24 cellular contexts compared by ENCODE assay signal in the genomic region with DNA sequence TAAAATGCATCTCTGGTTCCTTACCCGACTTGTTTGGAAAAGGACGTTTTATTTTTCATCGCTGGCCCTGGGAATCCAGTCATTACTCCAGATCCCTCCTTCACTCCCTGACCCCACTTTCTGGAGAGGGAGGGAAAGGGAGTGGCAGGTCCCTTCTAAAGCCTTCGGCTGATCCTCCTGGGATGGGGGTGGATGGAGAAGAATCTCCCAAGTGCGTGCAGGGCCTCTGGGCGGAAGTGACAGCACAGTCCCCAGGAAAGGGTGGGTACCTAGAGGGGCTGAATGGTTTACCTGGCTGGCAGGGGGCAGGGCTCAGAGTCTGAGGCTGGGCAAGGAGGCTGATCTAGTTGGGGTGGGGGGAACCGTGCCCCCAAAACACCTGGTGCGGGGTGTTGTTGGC. TPM values are rescaled to one million over a fixed set of nuclear protein-coding genes. Genes with fewer than 3 reads are reported as not detected.
DNase-seq lines count a peak whose midpoint lies in the region; ATAC-seq and TF ChIP-seq lines count a peak whose summit lies in the region.
"Had no signal": no experiment of that assay in that cellular context is flagged by ENCODE, and none has a peak within 500 bp of the region (broad histone marks: within the 10 kb centered on the region; RNA-seq: fewer than 3 reads in every experiment).

No MANE protein-coding gene starts in this region.

- no peak overlapping the region for H3K18ac ChIP-seq in mesenchymal stem cell (ENCODE audit: low read depth in 1 of 2, low read length in 2 of 2)

- H2BK120ac ChIP-seq in mesenchymal stem cell (ENCODE audit: low read depth, low read length): no peak overlapping the region

- TF ChIP-seq CTCF in RWPE1 (conservative IDR thresholded peaks at IDR 0.05; ENCODE audit: low read depth) (no peak), tibial nerve (IDR thresholded peaks at IDR 0.05) (no peak)

- peak overlapping the region in 1 of 2 experiments; percentile 44 for H3K4me3 ChIP-seq in mesenchymal stem cell (ENCODE audit: insufficient read depth in 1 of 2, low read depth in 1 of 2, low read length in 2 of 2)
- peak overlapping the region in 1 of 4 donors; percentile 12 for H3K4me3 ChIP-seq in tibial nerve
- H3K4me3 ChIP-seq: esophagus muscularis mucosa, pancreas had no signal

- peak overlapping the region; percentile 71 for H2BK5ac ChIP-seq in mesenchymal stem cell (ENCODE audit: low read depth, low read length, poor library complexity, severe bottlenecking)

- no peak for ATAC-seq in GM21737 (IDR thresholded peaks at IDR 0.05; ENCODE audit: unreplicated experiment)
- ATAC-seq: left lobe of liver; pancreas; sciatic nerve; stimulated activated naive CD8-positive, alpha-beta T cell treated with anti-CD3 and anti-CD28 coated beads, Interleukin-15, amount 100 ng/mL, for 72 hours had no signal

- H3K4me1 Mint-ChIP-seq in activated CD4-positive, alpha-beta T cell treated with anti-CD3 and anti-CD28 coated beads, Interleukin-2, amount 10 ng/mL, durations not matched to agents 7 days and 5 days: peaks cover 15% of the 10 kb centered on the region
- H3K4me1 Mint-ChIP-seq in T-helper 2 cell treated with Interferon-gamma antibody and Interleukin-4, amounts not matched to agents 5 μg/mL and 100 μg/mL, for 36 hours (ENCODE audit: low read depth): peaks cover 9% of the 10 kb centered on the region

- no peaks in the 10 kb centered on the region for H3K36me3 Mint-ChIP-seq in activated CD4-positive, alpha-beta T cell treated with anti-CD3 and anti-CD28 coated beads, Interleukin-2, amount 10 ng/mL, durations not matched to agents 7 days and 5 days (ENCODE audit: low read depth)
- H3K36me3 Mint-ChIP-seq in T-helper 2 cell treated with Interferon-gamma antibody and Interleukin-4, amounts not matched to agents 5 μg/mL and 100 μg/mL, for 36 hours (ENCODE audit: low read depth): no peaks in the 10 kb centered on the region
- H3K36me3 Mint-ChIP-seq: type B pancreatic cell had no signal

- CTCF ChIA-PET in activated CD4-positive, alpha-beta T cell treated with anti-CD3 and anti-CD28 coated beads, Interleukin-2, amount 10 ng/mL, durations not matched to agents 7 days and 5 days (lab: Charles Lee): interaction anchor here (1.3 to 2.1 kb wide), 2 partner anchors 12 to 31 kb away, joined by 3 to 8 read pairs; partner anchors contain the start of gene ISOC2
- CTCF ChIA-PET in RWPE1 (lab: Yijun Ruan, JAX): interaction anchor here (0.6 to 0.8 kb wide), 2 partner anchors 31 to 160 kb away, joined by 3 read pairs; no protein-coding TSS in a partner anchor

- H3K79me1 ChIP-seq in mesenchymal stem cell (replicated peaks; ENCODE audit: low read length, poor library complexity, severe bottlenecking): peaks cover 3% of the 10 kb centered on the region

- peak overlapping the region in 1 of 2 experiments; percentile 17 for H3K4ac ChIP-seq in mesenchymal stem cell (ENCODE audit: low read depth in 1 of 2, low read length in 2 of 2)

- H2BK12ac ChIP-seq in mesenchymal stem cell (ENCODE audit: low read length in 2 of 2): no peak overlapping the region

- POLR2A ChIA-PET in activated CD4-positive, alpha-beta T cell treated with anti-CD3 and anti-CD28 coated beads, Interleukin-2, amount 10 ng/mL, durations not matched to agents 7 days and 5 days (lab: Charles Lee): no interaction called here
- POLR2A ChIA-PET in RWPE1 (lab: Yijun Ruan, JAX; ENCODE audit: low non-redundant PET): no interaction called here

- H3K4me3 Mint-ChIP-seq in activated CD4-positive, alpha-beta T cell treated with anti-CD3 and anti-CD28 coated beads, Interleukin-2, amount 10 ng/mL, durations not matched to agents 7 days and 5 days: no peak overlapping the region
- no peak overlapping the region for H3K4me3 Mint-ChIP-seq in T-helper 2 cell treated with Interferon-gamma antibody and Interleukin-4, amounts not matched to agents 5 μg/mL and 100 μg/mL, for 36 hours
- H3K4me3 Mint-ChIP-seq: stimulated activated naive CD8-positive, alpha-beta T cell treated with anti-CD3 and anti-CD28 coated beads, Interleukin-15, amount 100 ng/mL, for 72 hours; type B pancreatic cell had no signal

- H2AK5ac ChIP-seq in mesenchymal stem cell (ENCODE audit: low read length, severe bottlenecking): peak overlapping the region; percentile 98

- H3K27ac ChIP-seq in RWPE1: peak overlapping the region; percentile 91
- H3K27ac ChIP-seq in mesenchymal stem cell (ENCODE audit: low read length, poor library complexity, severe bottlenecking): peak overlapping the region; percentile 96
- peak overlapping the region in 3 of 4 donors; percentile 57 to 97 (median 80) for H3K27ac ChIP-seq in tibial nerve
- H3K27ac ChIP-seq: HL-60, pancreas had no signal

- H3K4me2 ChIP-seq in mesenchymal stem cell (ENCODE audit: low read length, poor library complexity, severe bottlenecking): peak overlapping the region; percentile 44

- no peaks in the 10 kb centered on the region for H3K27me3 Mint-ChIP-seq in activated CD4-positive, alpha-beta T cell treated with anti-CD3 and anti-CD28 coated beads, Interleukin-2, amount 10 ng/mL, durations not matched to agents 7 days and 5 days
- no peaks in the 10 kb centered on the region for H3K27me3 Mint-ChIP-seq in T-helper 2 cell treated with Interferon-gamma antibody and Interleukin-4, amounts not matched to agents 5 μg/mL and 100 μg/mL, for 36 hours (ENCODE audit: low read depth)
- H3K27me3 Mint-ChIP-seq: stimulated activated naive CD8-positive, alpha-beta T cell treated with anti-CD3 and anti-CD28 coated beads, Interleukin-15, amount 100 ng/mL, for 72 hours; type B pancreatic cell had no signal

- H3K27me3 ChIP-seq in mesenchymal stem cell (ENCODE audit: control insufficient read depth in 1 of 2, insufficient read depth in 1 of 2, low read length in 2 of 2): no peaks in the 10 kb centered on the region
- no peaks in the 10 kb centered on the region for H3K27me3 ChIP-seq in tibial nerve
- H3K27me3 ChIP-seq: BE2C, esophagus muscularis mucosa, pancreas had no signal

- H3K4me1 ChIP-seq in mesenchymal stem cell (ENCODE audit: control insufficient read depth, insufficient read depth, low read depth, low read length): peaks cover 43% of the 10 kb centered on the region
- H3K4me1 ChIP-seq in tibial nerve: peaks cover 0 to 49% (median 37%) of the 10 kb centered on the region in 4 donors

- no peak overlapping the region for H2BK15ac ChIP-seq in mesenchymal stem cell (ENCODE audit: low read depth, poor library complexity, severe bottlenecking)

- WGBS in mesenchymal stem cell: 87% methylated on average over 5 of the region's 8 CpGs
- WGBS in tibial nerve, 2 donors: 47 to 53% methylated on average over 8 of the region's 8 CpGs

- no peak for TF ChIP-seq POLR2A in tibial nerve (IDR thresholded peaks at IDR 0.05)

- H4K8ac ChIP-seq in mesenchymal stem cell (ENCODE audit: low read length): peak overlapping the region; percentile 14

- no peak overlapping the region for H4K91ac ChIP-seq in mesenchymal stem cell (ENCODE audit: low read length)

- peaks cover 0 to 4% of the 10 kb centered on the region in 2 experiments for H3K36me3 ChIP-seq in mesenchymal stem cell (ENCODE audit: control insufficient read depth in 1 of 2, insufficient read depth in 2 of 2, low read depth in 1 of 2, low read length in 2 of 2)
- no peaks in the 10 kb centered on the region for H3K36me3 ChIP-seq in tibial nerve
- H3K36me3 ChIP-seq: BE2C, esophagus muscularis mucosa, pancreas had no signal

- H3K9me3 ChIP-seq in mesenchymal stem cell (ENCODE audit: control insufficient read depth, low read length) (no peaks in the 10 kb centered on the region), tibial nerve (no peaks in the 10 kb centered on the region)
- H3K9me3 ChIP-seq: BE2C, esophagus muscularis mucosa, pancreas had no signal

- peak overlapping the region; percentile 71 for H3K9ac ChIP-seq in mesenchymal stem cell (ENCODE audit: low read length)

- H3K14ac ChIP-seq in mesenchymal stem cell (ENCODE audit: low read length in 2 of 2): no peak overlapping the region

- no peak overlapping the region for H3K23ac ChIP-seq in mesenchymal stem cell (ENCODE audit: low read length in 2 of 2)

- no peak for DNase-seq in activated CD4-positive, alpha-beta T cell treated with anti-CD3 and anti-CD28 coated beads, Interleukin-2, amount 10 ng/mL, durations not matched to agents 7 days and 5 days
- no peak for DNase-seq in activated CD4-positive, alpha-beta T cell treated with anti-CD3 and anti-CD28 coated beads for 48 hours
- DNase-seq in RWPE1 (ENCODE audit: low spot score) (no peak), mesenchymal stem cell (no peak), tibial nerve (ENCODE audit: low spot score in 2 of 2) (no peak), SHP77 treated with DMSO at 0.1 percent for 48 hours (lab: John Stamatoyannopoulos, UW) (no peak)
- no peak for DNase-seq in T-helper 2 cell treated with Interferon-gamma antibody and Interleukin-4, amounts not matched to agents 5 μg/mL and 100 μg/mL, for 36 hours (ENCODE audit: low spot score)
- DNase-seq: activated gamma-delta T cell; amygdala; effector CD4-positive, alpha-beta T cell; KBM-7; SIG-M5; stimulated activated naive CD8-positive, alpha-beta T cell treated with anti-CD3 and anti-CD28 coated beads, Interleukin-15, amount 100 ng/mL, for 72 hours had no signal

- no peak for TF ChIP-seq EP300 in tibial nerve (IDR thresholded peaks at IDR 0.05)

- peak overlapping the region; percentile 72 for H3K27ac Mint-ChIP-seq in activated CD4-positive, alpha-beta T cell treated with anti-CD3 and anti-CD28 coated beads, Interleukin-2, amount 10 ng/mL, durations not matched to agents 7 days and 5 days
- H3K27ac Mint-ChIP-seq in T-helper 2 cell treated with Interferon-gamma antibody and Interleukin-4, amounts not matched to agents 5 μg/mL and 100 μg/mL, for 36 hours: no peak overlapping the region
- H3K27ac Mint-ChIP-seq: stimulated activated naive CD8-positive, alpha-beta T cell treated with anti-CD3 and anti-CD28 coated beads, Interleukin-15, amount 100 ng/mL, for 72 hours had no signal

- no peaks in the 10 kb centered on the region for H3K9me3 Mint-ChIP-seq in activated CD4-positive, alpha-beta T cell treated with anti-CD3 and anti-CD28 coated beads, Interleukin-2, amount 10 ng/mL, durations not matched to agents 7 days and 5 days
- H3K9me3 Mint-ChIP-seq in T-helper 2 cell treated with Interferon-gamma antibody and Interleukin-4, amounts not matched to agents 5 μg/mL and 100 μg/mL, for 36 hours: no peaks in the 10 kb centered on the region
- H3K9me3 Mint-ChIP-seq: stimulated activated naive CD8-positive, alpha-beta T cell treated with anti-CD3 and anti-CD28 coated beads, Interleukin-15, amount 100 ng/mL, for 72 hours; type B pancreatic cell had no signal

- H2AFZ ChIP-seq in mesenchymal stem cell (ENCODE audit: low read depth, low read length): no peak overlapping the region

RNA-seq across cellular contexts. Expression of gene ZNF628, which starts 3.2 kb away (rescaled TPM):
- 1 to 10 TPM; 7.3 to 9.7 TPM for total RNA-seq in activated CD4-positive, alpha-beta T cell treated with anti-CD3 and anti-CD28 coated beads, Interleukin-2, amount 10 ng/mL, durations not matched to agents 7 days and 5 days
- 7.0 TPM for polyA plus RNA-seq in mesenchymal stem cell (2013, experiment 1 of 2)
- 6.6 TPM for polyA plus RNA-seq in mesenchymal stem cell (2013, experiment 2 of 2)
- 10 to 100 TPM in 1 of 4 donors, 1 to 10 TPM in 3; 3.5 to 16.8 (median 4.0) TPM for total RNA-seq in tibial nerve

RNA-seq across cellular contexts. Expression of gene C19orf85, which starts 8.7 kb away (rescaled TPM):
- total RNA-seq in activated CD4-positive, alpha-beta T cell treated with anti-CD3 and anti-CD28 coated beads, Interleukin-2, amount 10 ng/mL, durations not matched to agents 7 days and 5 days: not detected
- polyA plus RNA-seq in mesenchymal stem cell (2013, experiment 1 of 2): not detected
- polyA plus RNA-seq in mesenchymal stem cell (2013, experiment 2 of 2): not detected
- not detected for total RNA-seq in tibial nerve
- total RNA-seq: esophagus muscularis mucosa; G401; left lobe of liver; mucosa of gallbladder; pancreas; sciatic nerve; T-helper 1 cell treated with Interleukin-12 subunit alpha and Interleukin-12 subunit beta and Interleukin-4 antibody, amounts not matched to agents 30 ng/mL and 1 ng/mL, for 36 hours had no signal
- polyA plus RNA-seq: pancreas had no signal

RNA-seq across cellular contexts. Expression of gene ISOC2, which starts 11.8 kb away (rescaled TPM):
- total RNA-seq in activated CD4-positive, alpha-beta T cell treated with anti-CD3 and anti-CD28 coated beads, Interleukin-2, amount 10 ng/mL, durations not matched to agents 7 days and 5 days: 10 to 100 TPM; 18.9 to 20.7 TPM
- polyA plus RNA-seq in mesenchymal stem cell (2013, experiment 1 of 2): 54.6 TPM
- polyA plus RNA-seq in mesenchymal stem cell (2013, experiment 2 of 2): 52.1 TPM
- 10 to 100 TPM; 38.0 to 80.4 (median 65.9) TPM for total RNA-seq in tibial nerve

RNA-seq across cellular contexts. Expression of gene NAT14, which starts 11.8 kb away (rescaled TPM):
- total RNA-seq in activated CD4-positive, alpha-beta T cell treated with anti-CD3 and anti-CD28 coated beads, Interleukin-2, amount 10 ng/mL, durations not matched to agents 7 days and 5 days: 10 to 100 TPM; 11.7 TPM
- 106 TPM for polyA plus RNA-seq in mesenchymal stem cell (2013, experiment 1 of 2)
- 108 TPM for polyA plus RNA-seq in mesenchymal stem cell (2013, experiment 2 of 2)
- total RNA-seq in tibial nerve: 1 to 10 TPM; 3.1 to 8.0 (median 4.3) TPM

RNA-seq across cellular contexts. Expression of gene SSC5D, which starts 15.0 kb away (rescaled TPM):
- total RNA-seq in activated CD4-positive, alpha-beta T cell treated with anti-CD3 and anti-CD28 coated beads, Interleukin-2, amount 10 ng/mL, durations not matched to agents 7 days and 5 days: under 1 TPM; 0.42 to 0.98 TPM
- 29.2 TPM for polyA plus RNA-seq in mesenchymal stem cell (2013, experiment 1 of 2)
- 27.1 TPM for polyA plus RNA-seq in mesenchymal stem cell (2013, experiment 2 of 2)
- 10 to 100 TPM in 1 of 4 donors, 1 to 10 TPM in 3; 3.9 to 14.5 (median 7.2) TPM for total RNA-seq in tibial nerve
